ENCODE assay signal across 1 cellular context in the genomic region with DNA sequence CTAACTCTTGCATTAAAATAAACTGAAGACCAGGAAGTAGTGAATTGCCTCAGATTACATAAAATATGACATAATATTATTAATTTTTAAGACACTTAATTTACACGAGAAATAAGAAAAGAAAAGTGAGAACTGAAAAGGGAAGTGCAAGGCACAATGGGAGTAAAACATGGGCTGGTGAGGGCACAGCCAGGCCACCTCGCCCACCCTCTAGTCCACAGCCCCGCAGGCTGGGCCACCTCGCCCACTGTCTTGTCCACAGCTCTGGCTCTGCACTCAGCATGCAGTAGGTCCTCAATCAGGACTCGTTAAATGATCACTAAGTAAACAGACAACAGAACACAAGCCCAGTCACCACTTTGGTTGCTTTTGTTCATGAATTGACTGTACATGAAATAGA.
TF ChIP-seq lines count a peak whose summit lies in the region.

No MANE protein-coding gene starts in this region.

TF ChIP-seq in K562, 482 proteins besides CTCF, POLR2A, EP300 and RAD21 (continued from another document):
- TF ChIP-seq, protein P1, sequence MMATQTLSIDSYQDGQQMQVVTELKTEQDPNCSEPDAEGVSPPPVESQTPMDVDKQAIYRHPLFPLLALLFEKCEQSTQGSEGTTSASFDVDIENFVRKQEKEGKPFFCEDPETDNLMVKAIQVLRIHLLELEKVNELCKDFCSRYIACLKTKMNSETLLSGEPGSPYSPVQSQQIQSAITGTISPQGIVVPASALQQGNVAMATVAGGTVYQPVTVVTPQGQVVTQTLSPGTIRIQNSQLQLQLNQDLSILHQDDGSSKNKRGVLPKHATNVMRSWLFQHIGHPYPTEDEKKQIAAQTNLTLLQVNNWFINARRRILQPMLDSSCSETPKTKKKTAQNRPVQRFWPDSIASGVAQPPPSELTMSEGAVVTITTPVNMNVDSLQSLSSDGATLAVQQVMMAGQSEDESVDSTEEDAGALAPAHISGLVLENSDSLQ (IDR thresholded peaks at IDR 0.05), result no peak
- no peak for TF ChIP-seq HDAC6 (IDR thresholded peaks at IDR 0.05; ENCODE audit: low read depth, low read length)
- no peak for TF ChIP-seq ZNF436 (CRISPR knock-in tag; IDR thresholded peaks at IDR 0.05)
- TF ChIP-seq, protein P2, sequence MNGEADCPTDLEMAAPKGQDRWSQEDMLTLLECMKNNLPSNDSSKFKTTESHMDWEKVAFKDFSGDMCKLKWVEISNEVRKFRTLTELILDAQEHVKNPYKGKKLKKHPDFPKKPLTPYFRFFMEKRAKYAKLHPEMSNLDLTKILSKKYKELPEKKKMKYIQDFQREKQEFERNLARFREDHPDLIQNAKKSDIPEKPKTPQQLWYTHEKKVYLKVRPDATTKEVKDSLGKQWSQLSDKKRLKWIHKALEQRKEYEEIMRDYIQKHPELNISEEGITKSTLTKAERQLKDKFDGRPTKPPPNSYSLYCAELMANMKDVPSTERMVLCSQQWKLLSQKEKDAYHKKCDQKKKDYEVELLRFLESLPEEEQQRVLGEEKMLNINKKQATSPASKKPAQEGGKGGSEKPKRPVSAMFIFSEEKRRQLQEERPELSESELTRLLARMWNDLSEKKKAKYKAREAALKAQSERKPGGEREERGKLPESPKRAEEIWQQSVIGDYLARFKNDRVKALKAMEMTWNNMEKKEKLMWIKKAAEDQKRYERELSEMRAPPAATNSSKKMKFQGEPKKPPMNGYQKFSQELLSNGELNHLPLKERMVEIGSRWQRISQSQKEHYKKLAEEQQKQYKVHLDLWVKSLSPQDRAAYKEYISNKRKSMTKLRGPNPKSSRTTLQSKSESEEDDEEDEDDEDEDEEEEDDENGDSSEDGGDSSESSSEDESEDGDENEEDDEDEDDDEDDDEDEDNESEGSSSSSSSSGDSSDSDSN (IDR thresholded peaks at IDR 0.05; ENCODE audit: borderline replicate concordance in 1 of 2, low read depth in 2 of 2, low read length in 2 of 2), result no peak
- TF ChIP-seq, protein P3, sequence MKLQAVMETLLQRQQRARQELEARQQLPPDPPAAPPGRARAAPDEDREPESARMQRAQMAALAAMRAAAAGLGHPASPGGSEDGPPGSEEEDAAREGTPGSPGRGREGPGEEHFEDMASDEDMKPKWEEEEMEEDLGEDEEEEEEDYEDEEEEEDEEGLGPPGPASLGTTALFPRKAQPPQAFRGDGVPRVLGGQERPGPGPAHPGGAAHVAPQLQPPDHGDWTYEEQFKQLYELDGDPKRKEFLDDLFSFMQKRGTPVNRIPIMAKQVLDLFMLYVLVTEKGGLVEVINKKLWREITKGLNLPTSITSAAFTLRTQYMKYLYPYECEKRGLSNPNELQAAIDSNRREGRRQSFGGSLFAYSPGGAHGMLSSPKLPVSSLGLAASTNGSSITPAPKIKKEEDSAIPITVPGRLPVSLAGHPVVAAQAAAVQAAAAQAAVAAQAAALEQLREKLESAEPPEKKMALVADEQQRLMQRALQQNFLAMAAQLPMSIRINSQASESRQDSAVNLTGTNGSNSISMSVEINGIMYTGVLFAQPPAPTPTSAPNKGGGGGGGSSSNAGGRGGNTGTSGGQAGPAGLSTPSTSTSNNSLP (IDR thresholded peaks at IDR 0.05; ENCODE audit: borderline replicate concordance, low read depth, low read length), result no peak
- TF ChIP-seq DACH1 (IDR thresholded peaks at IDR 0.05; ENCODE audit: partially characterized antibody), result no peak
- TF ChIP-seq SLC30A9 (CRISPR knock-in tag; IDR thresholded peaks at IDR 0.05), result no peak
- no peak for TF ChIP-seq NR4A1 (CRISPR knock-in tag; IDR thresholded peaks at IDR 0.05)
- no peak for TF ChIP-seq NR4A1 (tag; IDR thresholded peaks at IDR 0.05)
- TF ChIP-seq SNRNP70 (optimal IDR thresholded peaks at IDR 0.05; ENCODE audit: low read depth, low read length), result no peak
- no peak for TF ChIP-seq SIX5 (IDR thresholded peaks at IDR 0.05; ENCODE audit: borderline replicate concordance in 1 of 2, insufficient read depth in 1 of 2, low read depth in 1 of 2, low read length in 2 of 2)
- no peak for TF ChIP-seq ZNF175 (CRISPR knock-in tag; IDR thresholded peaks at IDR 0.05; ENCODE audit: low read depth)
- TF ChIP-seq, protein P4, sequence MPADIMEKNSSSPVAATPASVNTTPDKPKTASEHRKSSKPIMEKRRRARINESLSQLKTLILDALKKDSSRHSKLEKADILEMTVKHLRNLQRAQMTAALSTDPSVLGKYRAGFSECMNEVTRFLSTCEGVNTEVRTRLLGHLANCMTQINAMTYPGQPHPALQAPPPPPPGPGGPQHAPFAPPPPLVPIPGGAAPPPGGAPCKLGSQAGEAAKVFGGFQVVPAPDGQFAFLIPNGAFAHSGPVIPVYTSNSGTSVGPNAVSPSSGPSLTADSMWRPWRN (IDR thresholded peaks at IDR 0.05; ENCODE audit: low read depth), result no peak
- TF ChIP-seq PCBP2 (IDR thresholded peaks at IDR 0.05; ENCODE audit: low read depth, low read length, poor library complexity, severe bottlenecking), result no peak
